In the genomic region with DNA sequence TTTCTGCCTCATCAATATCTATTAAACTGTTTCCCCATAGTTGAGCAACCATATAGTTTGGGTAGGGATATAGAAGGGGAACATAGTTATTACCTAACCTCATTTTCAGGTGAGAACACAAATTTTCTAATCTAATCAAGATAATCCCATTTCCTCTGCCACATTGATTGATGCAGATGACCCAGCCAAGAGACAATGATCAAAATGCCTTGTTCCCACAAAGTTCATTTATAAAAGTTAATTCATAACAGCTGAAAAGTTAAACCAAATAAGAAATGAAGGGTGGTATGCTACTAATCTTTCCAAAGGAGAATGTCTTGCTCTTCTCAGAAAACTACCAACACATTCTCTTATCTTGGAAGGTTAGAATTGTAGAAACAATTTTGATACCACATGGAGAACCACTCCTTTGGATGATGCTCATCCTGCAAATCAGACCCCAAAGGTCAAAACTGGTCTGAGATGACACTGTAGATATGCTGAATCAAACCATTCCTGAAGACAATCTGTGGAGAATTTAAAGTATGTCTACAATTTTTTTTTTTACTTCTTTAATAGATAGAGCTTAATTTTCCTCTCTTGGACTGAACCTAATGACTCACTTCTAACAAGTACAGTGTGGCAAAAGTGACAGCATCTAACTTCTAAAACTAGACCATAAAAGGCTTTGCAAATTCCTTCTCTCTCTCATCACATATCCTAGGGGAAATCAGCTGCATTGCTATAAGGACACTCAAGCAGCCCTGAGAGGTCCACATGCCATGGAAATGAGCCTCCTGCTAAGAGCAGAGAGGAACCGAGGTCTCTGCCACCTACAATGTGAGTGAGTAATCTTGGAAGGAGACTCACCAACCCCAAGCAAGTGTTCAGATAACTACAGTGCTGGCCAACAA, we compare ENCODE assay signal across 16 cellular contexts.
DNase-seq lines count a peak whose midpoint lies in the region; ATAC-seq and TF ChIP-seq lines count a peak whose summit lies in the region.
"Had no signal": no experiment of that assay in that cellular context is flagged by ENCODE, and none has a peak within 500 bp of the region (broad histone marks: within the 10 kb centered on the region; RNA-seq: fewer than 3 reads in every experiment).

No MANE protein-coding gene starts in this region.

- H3K27me3 ChIP-seq in lung (ENCODE audit: control insufficient read depth, insufficient read depth): no peaks in the 10 kb centered on the region
- H3K27me3 ChIP-seq: upper lobe of right lung had no signal

- no peaks in the 10 kb centered on the region for H3K36me3 ChIP-seq in lung (ENCODE audit: control insufficient read depth in 2 of 2, insufficient read depth in 2 of 2, low read length in 2 of 2)
- H3K36me3 ChIP-seq: upper lobe of right lung had no signal

- H3K4me3 ChIP-seq in cardiac fibroblast (replicated peaks in 1 of 2; ENCODE audit: low read depth in 2 of 2, low read length in 2 of 2): no peak overlapping the region
- no peak overlapping the region for H3K4me3 ChIP-seq in lung
- H3K4me3 ChIP-seq: upper lobe of right lung had no signal

- H3K9me3 ChIP-seq in lung (ENCODE audit: control insufficient read depth in 2 of 2, insufficient read depth in 1 of 2, low read length in 1 of 2): no peaks in the 10 kb centered on the region
- H3K9me3 ChIP-seq: upper lobe of right lung had no signal

- 55 to 65% methylated on average over 1 of the region's 1 CpG for WGBS in lung, 2 donors

- H3K4me1 ChIP-seq in lung (ENCODE audit: control insufficient read depth in 2 of 2, insufficient read depth in 2 of 2, low read length in 2 of 2): no peaks in the 10 kb centered on the region
- H3K4me1 ChIP-seq: upper lobe of right lung had no signal

- peak; percentile 76 for DNase-seq in AG08395 (ENCODE audit: low spot score)
- DNase-seq in cardiac fibroblast (ENCODE audit: low read depth in 2 of 2): peak; percentile 43 to 90
- no peak for DNase-seq in lung (ENCODE audit: low spot score)
- no peak for DNase-seq in stimulated activated CD4-positive, alpha-beta T cell treated with anti-CD3 and anti-CD28 coated beads, Interleukin-4, amount 100 ng/mL, for 1 hour
- no peak for DNase-seq in OCI-M2 (lab: John Stamatoyannopoulos, UW; ENCODE audit: unreplicated experiment)
- DNase-seq in NCI-H2107 (lab: John Stamatoyannopoulos, UW): no peak
- DNase-seq in stimulated activated CD4-positive, alpha-beta T cell treated with anti-CD3 and anti-CD28 coated beads, Interleukin-2, amount 100 ng/mL, for 48 hours: no peak
- DNase-seq: activated CD8-positive, alpha-beta memory T cell treated with anti-CD3 and anti-CD28 coated beads, Interleukin-2, amount 50 U/mL, for 48 hours; activated naive CD8-positive, alpha-beta T cell treated with anti-CD3 and anti-CD28 coated beads, Interleukin-2, amount 50 U/mL, for 24 hours; CD4-positive, CD25-positive, alpha-beta regulatory T cell; naive B cell; NCI-H526; SHP77 treated with DMSO at 0.1 percent for 48 hours; upper lobe of right lung had no signal

- peak; percentile 77 for TF ChIP-seq EP300 in Ishikawa (IDR thresholded peaks at IDR 0.05; ENCODE audit: borderline replicate concordance)

- peak; percentile 39 for ATAC-seq in lung (ENCODE audit: insufficient read depth, low FRiP score)
- ATAC-seq: activated naive CD8-positive, alpha-beta T cell treated with anti-CD3 and anti-CD28 coated beads, Interleukin-2, amount 50 U/mL, for 24 hours; upper lobe of right lung had no signal

- H3K27ac ChIP-seq in lung (ENCODE audit: low read depth in 1 of 2, low read length in 1 of 2): no peak overlapping the region
- H3K27ac ChIP-seq: upper lobe of right lung, VCaP had no signal

- TF ChIP-seq CTCF in cardiac fibroblast (IDR thresholded peaks at IDR 0.05; ENCODE audit: low read depth, low read length) (no peak), lung (IDR thresholded peaks at IDR 0.05; ENCODE audit: control extremely low read depth, extremely low read depth) (no peak)

- TF ChIP-seq RAD21 in Ishikawa (IDR thresholded peaks at IDR 0.05; ENCODE audit: low read depth): no peak

TF ChIP-seq in Ishikawa, 13 proteins besides CTCF, POLR2A, EP300 and RAD21:
- no peak for TF ChIP-seq CREB1 (IDR thresholded peaks at IDR 0.05; ENCODE audit: low read depth)
- TF ChIP-seq CEBPB (IDR thresholded peaks at IDR 0.05): no peak
- peak; percentile 38; the same call in 1 of the 2 replicates for TF ChIP-seq TEAD4 (IDR thresholded peaks at IDR 0.05)
- no peak for TF ChIP-seq YY1 (IDR thresholded peaks at IDR 0.05; ENCODE audit: low read depth)
- no peak for TF ChIP-seq EGR1 (IDR thresholded peaks at IDR 0.05)
- no peak for TF ChIP-seq TAF1 (IDR thresholded peaks at IDR 0.05; ENCODE audit: low read depth)
- TF ChIP-seq, protein P1, sequence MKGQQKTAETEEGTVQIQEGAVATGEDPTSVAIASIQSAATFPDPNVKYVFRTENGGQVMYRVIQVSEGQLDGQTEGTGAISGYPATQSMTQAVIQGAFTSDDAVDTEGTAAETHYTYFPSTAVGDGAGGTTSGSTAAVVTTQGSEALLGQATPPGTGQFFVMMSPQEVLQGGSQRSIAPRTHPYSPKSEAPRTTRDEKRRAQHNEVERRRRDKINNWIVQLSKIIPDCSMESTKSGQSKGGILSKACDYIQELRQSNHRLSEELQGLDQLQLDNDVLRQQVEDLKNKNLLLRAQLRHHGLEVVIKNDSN (IDR thresholded peaks at IDR 0.05): no peak
- TF ChIP-seq MAX (IDR thresholded peaks at IDR 0.05): peak; percentile 35; the same call in 1 of the 2 replicates
- TF ChIP-seq FOXM1 (IDR thresholded peaks at IDR 0.05; ENCODE audit: borderline replicate concordance, low read depth): peak; percentile 60; the same call in 1 of the 2 replicates
- TF ChIP-seq ZBTB7A (IDR thresholded peaks at IDR 0.05; ENCODE audit: low read depth): no peak
- TF ChIP-seq NFIC (IDR thresholded peaks at IDR 0.05): no peak
- no peak for TF ChIP-seq REST (IDR thresholded peaks at IDR 0.05; ENCODE audit: low read depth)
- peak; percentile 41 for TF ChIP-seq TCF12 (IDR thresholded peaks at IDR 0.05; ENCODE audit: low read depth)

Comparison
In these comparisons a context has a peak if more than half of its experiments do, and no peak if none do; other contexts are left out.
1. DNase-seq: peak in AG08395 (single experiment) and cardiac fibroblast (2 of 2); none in lung (single experiment), stimulated activated CD4-positive, alpha-beta T cell treated with anti-CD3 and anti-CD28 coated beads, Interleukin-4, amount 100 ng/mL, for 1 hour (single experiment), OCI-M2 (single experiment), NCI-H2107 (single experiment) and stimulated activated CD4-positive, alpha-beta T cell treated with anti-CD3 and anti-CD28 coated beads, Interleukin-2, amount 100 ng/mL, for 48 hours (0 of 2).